ENCODE assay signal across 1 cellular context in the genomic region with DNA sequence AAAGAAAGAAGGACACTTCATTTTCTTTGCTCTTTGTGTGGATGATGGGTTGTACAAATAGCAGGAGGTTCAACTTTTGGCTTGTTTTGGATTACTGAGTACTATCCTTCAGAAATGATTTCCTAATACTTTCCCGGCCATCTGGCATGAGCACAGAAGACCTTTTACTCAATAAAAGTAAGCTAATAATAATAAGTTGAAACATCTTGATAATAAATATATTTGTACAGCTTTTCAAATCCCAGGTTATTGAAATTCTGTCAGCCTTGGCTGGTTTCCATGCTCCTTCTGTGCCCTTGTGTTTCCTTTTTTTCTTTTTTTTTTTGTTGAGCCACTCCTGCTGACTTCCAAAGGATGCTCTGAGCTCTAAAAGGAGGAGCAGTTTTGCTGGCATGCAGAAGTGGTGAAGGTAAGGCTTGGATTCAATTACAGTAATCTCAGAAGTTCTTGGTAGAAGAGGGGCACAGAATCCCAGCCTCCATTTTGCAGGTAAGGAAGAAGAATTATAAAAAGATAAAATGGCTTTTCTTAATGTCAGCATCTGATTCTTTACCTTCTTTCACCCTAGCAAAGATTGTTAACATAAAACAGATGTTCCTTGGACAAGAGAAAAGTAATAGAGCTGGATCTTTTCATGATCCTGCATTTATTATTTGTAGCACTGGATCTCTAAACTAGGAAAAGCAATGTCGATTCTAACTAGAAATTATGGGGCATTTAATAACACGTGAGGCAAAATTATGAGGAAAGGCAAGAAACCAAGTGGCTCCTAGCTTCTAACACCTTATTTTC.
A peak's percentile ranks its signal among the peaks of the same experiment; 100 is the strongest.
TF ChIP-seq lines count a peak whose summit lies in the region.

No MANE protein-coding gene starts in this region.

TF ChIP-seq in SK-N-SH, 30 proteins besides CTCF, POLR2A, EP300 and RAD21 (continued from another document):
- TF ChIP-seq, protein P1, sequence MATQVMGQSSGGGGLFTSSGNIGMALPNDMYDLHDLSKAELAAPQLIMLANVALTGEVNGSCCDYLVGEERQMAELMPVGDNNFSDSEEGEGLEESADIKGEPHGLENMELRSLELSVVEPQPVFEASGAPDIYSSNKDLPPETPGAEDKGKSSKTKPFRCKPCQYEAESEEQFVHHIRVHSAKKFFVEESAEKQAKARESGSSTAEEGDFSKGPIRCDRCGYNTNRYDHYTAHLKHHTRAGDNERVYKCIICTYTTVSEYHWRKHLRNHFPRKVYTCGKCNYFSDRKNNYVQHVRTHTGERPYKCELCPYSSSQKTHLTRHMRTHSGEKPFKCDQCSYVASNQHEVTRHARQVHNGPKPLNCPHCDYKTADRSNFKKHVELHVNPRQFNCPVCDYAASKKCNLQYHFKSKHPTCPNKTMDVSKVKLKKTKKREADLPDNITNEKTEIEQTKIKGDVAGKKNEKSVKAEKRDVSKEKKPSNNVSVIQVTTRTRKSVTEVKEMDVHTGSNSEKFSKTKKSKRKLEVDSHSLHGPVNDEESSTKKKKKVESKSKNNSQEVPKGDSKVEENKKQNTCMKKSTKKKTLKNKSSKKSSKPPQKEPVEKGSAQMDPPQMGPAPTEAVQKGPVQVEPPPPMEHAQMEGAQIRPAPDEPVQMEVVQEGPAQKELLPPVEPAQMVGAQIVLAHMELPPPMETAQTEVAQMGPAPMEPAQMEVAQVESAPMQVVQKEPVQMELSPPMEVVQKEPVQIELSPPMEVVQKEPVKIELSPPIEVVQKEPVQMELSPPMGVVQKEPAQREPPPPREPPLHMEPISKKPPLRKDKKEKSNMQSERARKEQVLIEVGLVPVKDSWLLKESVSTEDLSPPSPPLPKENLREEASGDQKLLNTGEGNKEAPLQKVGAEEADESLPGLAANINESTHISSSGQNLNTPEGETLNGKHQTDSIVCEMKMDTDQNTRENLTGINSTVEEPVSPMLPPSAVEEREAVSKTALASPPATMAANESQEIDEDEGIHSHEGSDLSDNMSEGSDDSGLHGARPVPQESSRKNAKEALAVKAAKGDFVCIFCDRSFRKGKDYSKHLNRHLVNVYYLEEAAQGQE (IDR thresholded peaks at IDR 0.05; ENCODE audit: low read depth, low read length): no peak
- TF ChIP-seq FOXM1 (IDR thresholded peaks at IDR 0.05; ENCODE audit: low read depth): no peak
- TF ChIP-seq MEF2A (IDR thresholded peaks at IDR 0.05; ENCODE audit: borderline replicate concordance, low read depth): no peak
- no peak for TF ChIP-seq TAF1 (IDR thresholded peaks at IDR 0.05; ENCODE audit: borderline replicate concordance, low read depth, low read length)
- no peak for TF ChIP-seq FOXJ3 (CRISPR knock-in tag; IDR thresholded peaks at IDR 0.05)
- TF ChIP-seq TCF12 (IDR thresholded peaks at IDR 0.05): 0 out of 2 replicates have a peak, but pooled peaks have one; percentile 15
- no peak for TF ChIP-seq CHD2 (IDR thresholded peaks at IDR 0.05; ENCODE audit: low read length, partially characterized antibody)
TF ChIP-seq in SK-N-SH: peak in this region for 1.
